Comparison of ENCODE assay signal across 20 cellular contexts in genomic region chr5:16881253-16881652, GRCh38. TPM values are rescaled to one million over a fixed set of nuclear protein-coding genes. Genes with fewer than 3 reads are reported as not detected.
A peak's percentile ranks its signal among the peaks of the same experiment; 100 is the strongest.
DNase-seq lines count a peak whose midpoint lies in the region; ATAC-seq, FAIRE-seq and TF ChIP-seq lines count a peak whose summit lies in the region.
"Had no signal": no experiment of that assay in that cellular context is flagged by ENCODE, and none has a peak within 500 bp of the region (broad histone marks: within the 10 kb centered on the region; RNA-seq: fewer than 3 reads in every experiment).

No MANE protein-coding gene starts in this region.

- TF ChIP-seq EP300 in HepG2 (IDR thresholded peaks at IDR 0.05; ENCODE audit: low read depth in 2 of 2, low read length in 2 of 2) (peak in 1 of 2 experiments; percentile 57; a peak in 1 of 4 replicates), HepG2 (CRISPR knock-in tag; IDR thresholded peaks at IDR 0.05; ENCODE audit: borderline replicate concordance) (no peak), stomach (IDR thresholded peaks at IDR 0.05) (no peak)

- 0 out of 2 replicates have a peak overlapping the region, but pooled peaks have one; percentile 0 for H3K4me2 ChIP-seq in HepG2 (ENCODE audit: low read depth, low read length)
- H3K4me2 ChIP-seq: smooth muscle cell had no signal

- H3K36me3 ChIP-seq in HepG2 (replicated peaks in 1 of 2; ENCODE audit: control insufficient read depth in 1 of 2, insufficient read depth in 2 of 2, low read length in 2 of 2) (no peaks in the 10 kb centered on the region), stomach (peaks cover 0 to 8% (median 2%) of the 10 kb centered on the region in 4 donors)
- H3K36me3 ChIP-seq: BE2C, ovary had no signal

- peaks cover 2% of the 10 kb centered on the region for H3K27me3 Mint-ChIP-seq in activated CD4-positive, alpha-beta T cell treated with anti-CD3 and anti-CD28 coated beads for 36 hours

- peak; percentile 98 for ATAC-seq in HepG2
- no peak for ATAC-seq in activated CD4-positive, alpha-beta T cell treated with anti-CD3 and anti-CD28 coated beads for 36 hours

- H3K9ac ChIP-seq in HepG2 (ENCODE audit: insufficient read depth, low read depth, low read length), result no peak overlapping the region

- no peaks in the 10 kb centered on the region for H3K79me2 ChIP-seq in HepG2 (ENCODE audit: insufficient read depth, low read length)

- POLR2A ChIA-PET in HepG2 (lab: Yijun Ruan, JAX), result no interaction called here
- POLR2A ChIA-PET in activated CD4-positive, alpha-beta T cell treated with anti-CD3 and anti-CD28 coated beads for 36 hours (lab: Charles Lee), result no interaction called here

- no TSS peak for BruUV-seq in HepG2 (replicated peaks; lab: Mats Ljungman, UMichigan)

- H3K4me1 Mint-ChIP-seq in activated CD4-positive, alpha-beta T cell treated with anti-CD3 and anti-CD28 coated beads for 36 hours, result no peaks in the 10 kb centered on the region

- H3K4me3 Mint-ChIP-seq in activated CD4-positive, alpha-beta T cell treated with anti-CD3 and anti-CD28 coated beads for 36 hours, result no peak overlapping the region

- no peaks in the 10 kb centered on the region for H3K36me3 Mint-ChIP-seq in activated CD4-positive, alpha-beta T cell treated with anti-CD3 and anti-CD28 coated beads for 36 hours (ENCODE audit: low read depth)

- intact Hi-C loops in HepG2 (cut with micrococcal nuclease; ENCODE audit: unreplicated experiment), result loop anchor here (2.0 kb wide), 1 partner anchor 14 kb away; no protein-coding TSS in a partner anchor
- intact Hi-C loops in stomach (cut with DNase I; ENCODE audit: low total_unique reads), result no loop called here
- intact Hi-C loops in activated CD4-positive, alpha-beta T cell treated with anti-CD3 and anti-CD28 coated beads for 36 hours (cut with DNase I, micrococcal nuclease), result no loop called here

- H3K4me3 ChIP-seq in HepG2 (replicated peaks in 1 of 3; ENCODE audit: insufficient read depth in 1 of 3, low read depth in 2 of 3, low read length in 3 of 3) (no peak overlapping the region), stomach (no peak overlapping the region)
- H3K4me3 ChIP-seq: ovary, smooth muscle cell had no signal

- TF ChIP-seq CTCF in HepG2 (CRISPR knock-in tag; IDR thresholded peaks at IDR 0.05) (no peak), stomach (IDR thresholded peaks at IDR 0.05) (no peak), D721Med (IDR thresholded peaks at IDR 0.05; ENCODE audit: insufficient read depth, missing control alignments) (no peak)

- no peak overlapping the region for H3K27ac ChIP-seq in HepG2 (ENCODE audit: extremely low read length, insufficient read depth, low read length)
- H3K27ac ChIP-seq in stomach, result peak overlapping the region; percentile 51 to 83 (median 59)
- H3K27ac ChIP-seq: ovary had no signal

- 0% methylated on average over 3 of the region's 3 CpGs for WGBS in HepG2 (ENCODE audit: low lambda C conversion rate)
- 28 to 41% (median 37%) methylated on average over 3 of the region's 3 CpGs for WGBS in stomach, 5 donors

- no peak overlapping the region for H2AFZ ChIP-seq in HepG2 (ENCODE audit: low read length)

- H3K9me3 ChIP-seq in HepG2 (ENCODE audit: low read length) (no peaks in the 10 kb centered on the region), stomach (no peaks in the 10 kb centered on the region)
- H3K9me3 ChIP-seq: BE2C, ovary had no signal

- in situ Hi-C loops in HepG2 (cut with HindIII; ENCODE audit: extremely low pct_ligation_motif_present, low pct_unique_long_range_greater_than_20kb), result no loop called here

- CTCF ChIA-PET in HepG2 (lab: Yijun Ruan, JAX; ENCODE audit: low intra/inter-chr PET ratio, low total read pairs), result no interaction called here
- CTCF ChIA-PET in activated CD4-positive, alpha-beta T cell treated with anti-CD3 and anti-CD28 coated beads for 36 hours (lab: Charles Lee), result no interaction called here

- H3K27me3 ChIP-seq in HepG2 (ENCODE audit: control insufficient read depth in 1 of 2, insufficient read depth in 2 of 2, low read length in 2 of 2) (peaks cover 0 to 25% of the 10 kb centered on the region in 2 experiments; a peak in 2 of 5 replicates), stomach (no peaks in the 10 kb centered on the region)
- H3K27me3 ChIP-seq: ovary had no signal

- H3K27ac Mint-ChIP-seq in activated CD4-positive, alpha-beta T cell treated with anti-CD3 and anti-CD28 coated beads for 36 hours, result no peak overlapping the region

- no peak for TF ChIP-seq RAD21 in HepG2 (CRISPR knock-in tag; IDR thresholded peaks at IDR 0.05)

- H3K4me1 ChIP-seq in HepG2 (ENCODE audit: insufficient read depth, low read length) (peaks cover 18% of the 10 kb centered on the region), stomach (peaks cover 59 to 94% (median 74%) of the 10 kb centered on the region in 4 donors)
- H3K4me1 ChIP-seq: BE2C had no signal

- H3K9me3 Mint-ChIP-seq in activated CD4-positive, alpha-beta T cell treated with anti-CD3 and anti-CD28 coated beads for 36 hours (ENCODE audit: low read depth), result no peaks in the 10 kb centered on the region

- FAIRE-seq in HepG2 (lab: Jason Lieb, UNC) (peak; percentile 92), D721Med (lab: Jason Lieb, UNC) (no peak)

- TF ChIP-seq POLR2A in HepG2 (IDR thresholded peaks at IDR 0.05; ENCODE audit: insufficient read depth in 1 of 2, low read depth in 2 of 2, low read length in 2 of 2) (no peak), stomach (IDR thresholded peaks at IDR 0.05) (no peak)

- no peaks in the 10 kb centered on the region for H4K20me1 ChIP-seq in HepG2 (ENCODE audit: insufficient read depth, low read length)

- DNase-seq in HuH-7 (ENCODE audit: low spot score) (peak; percentile 39), NCI-H748 treated with DMSO at 0.1 percent for 48 hours (lab: John Stamatoyannopoulos, UW) (peak; percentile 85), HepG2 (ENCODE audit: low spot score) (peak; percentile 84), stomach (no peak), D721Med (ENCODE audit: insufficient read length, low spot score) (no peak), NCI-H187 (lab: John Stamatoyannopoulos, UW) (no peak)
- DNase-seq in activated CD4-positive, alpha-beta T cell treated with anti-CD3 and anti-CD28 coated beads for 36 hours, result no peak
- no peak for DNase-seq in activated T-cell treated with anti-CD3 and anti-CD28 coated beads, Interleukin-2, amount 50 U/mL, for 48 hours
- DNase-seq: activated CD4-positive, alpha-beta T cell treated with anti-CD3 and anti-CD28 coated beads for 1 hour; activated gamma-delta T cell; amygdala; BE2C; DMS79; Karpas-422; NCI-H1105; NCI-H2227 treated with DMSO at 0.1 percent for 48 hours; OCI-M1; ovary; T1000 had no signal

TF ChIP-seq in HepG2, 621 proteins besides CTCF, POLR2A, EP300 and RAD21 (continues in another document):
- no peak for TF ChIP-seq ARNT2 (CRISPR knock-in tag; IDR thresholded peaks at IDR 0.05; ENCODE audit: low read depth)
- no peak for TF ChIP-seq ZFP82 (CRISPR knock-in tag; IDR thresholded peaks at IDR 0.05; ENCODE audit: borderline replicate concordance)
- TF ChIP-seq TRIM24 (CRISPR knock-in tag; IDR thresholded peaks at IDR 0.05), result no peak
- no peak for TF ChIP-seq ZC3H13 (CRISPR knock-in tag; IDR thresholded peaks at IDR 0.05)
- no peak for TF ChIP-seq ZNF619 (CRISPR knock-in tag; IDR thresholded peaks at IDR 0.05)
- TF ChIP-seq NKX3-1 (CRISPR knock-in tag; IDR thresholded peaks at IDR 0.05), result no peak
- TF ChIP-seq GLI4 (CRISPR knock-in tag; IDR thresholded peaks at IDR 0.05; ENCODE audit: borderline replicate concordance), result no peak
- TF ChIP-seq NCOA1 (CRISPR knock-in tag; IDR thresholded peaks at IDR 0.05), result no peak
- TF ChIP-seq E2F2 (CRISPR knock-in tag; IDR thresholded peaks at IDR 0.05; ENCODE audit: borderline replicate concordance), result no peak
- TF ChIP-seq ZNF460 (CRISPR knock-in tag; IDR thresholded peaks at IDR 0.05; ENCODE audit: borderline replicate concordance), result no peak
- no peak for TF ChIP-seq ZNF652 (CRISPR knock-in tag; IDR thresholded peaks at IDR 0.05; ENCODE audit: borderline replicate concordance, low read depth)
- peak; percentile 95 for TF ChIP-seq TBX3 (IDR thresholded peaks at IDR 0.05; ENCODE audit: borderline replicate concordance)

RNA-seq across cellular contexts. Expression of gene MYO10, which starts 54.8 kb away (rescaled TPM):
- 14.0 and 14.8 TPM in 2 replicates for total RNA-seq in HepG2 (2016; rRNA removed; fragmentation: Illumina TruSeq; extraction: Trizol)
- 0.71 and 1.1 TPM in 2 replicates for total RNA-seq in HepG2 (2016; cell fraction: cytosol; rRNA removed; fragmentation: Illumina TruSeq; extraction: Trizol; ENCODE audit: low read depth)
- 12.7 and 14.5 TPM in 2 replicates for total RNA-seq in HepG2 (2016; cell fraction: insoluble cytoplasmic fraction; rRNA removed; fragmentation: Illumina TruSeq; extraction: Trizol)
- 2.1 and 2.5 TPM in 2 replicates for total RNA-seq in HepG2 (2016; cell fraction: membrane; rRNA removed; fragmentation: Illumina TruSeq; extraction: Trizol)
- 13.7 and 14.0 TPM in 2 replicates for total RNA-seq in HepG2 (2016; cell fraction: nucleus; rRNA removed; fragmentation: Illumina TruSeq; extraction: Trizol)
- 4.5 and 6.2 TPM in 2 replicates for polyA plus RNA-seq in HepG2 (2011; rRNA removed)
- 4.8 and 5.4 TPM in 2 replicates for polyA plus RNA-seq in HepG2 (2011; cell fraction: cytosol; rRNA removed)
- polyA plus RNA-seq in HepG2 (2011; cell fraction: nucleus; rRNA removed), result 9.9 and 11.4 TPM in 2 replicates
- 16.8 and 17.6 TPM in 2 replicates for polyA plus RNA-seq in HepG2 (2012)
- polyA plus RNA-seq in HepG2 (2016; cell fraction: cytosol; fragmentation: Illumina TruSeq; extraction: Trizol; ENCODE audit: low read depth), result 0.22 and 0.27 TPM in 2 replicates
- 8.5 and 10.2 TPM in 2 replicates for polyA plus RNA-seq in HepG2 (2016; cell fraction: insoluble cytoplasmic fraction; fragmentation: Illumina TruSeq; extraction: Trizol; ENCODE audit: low read depth)
- polyA plus RNA-seq in HepG2 (2016; cell fraction: membrane; fragmentation: Illumina TruSeq; extraction: Trizol; ENCODE audit: low read depth), result 0.73 and 0.76 TPM in 2 replicates
- polyA plus RNA-seq in HepG2 (2016; cell fraction: nucleus; fragmentation: Illumina TruSeq; extraction: Trizol; ENCODE audit: insufficient read depth, low read depth), result 10.0 and 10.4 TPM in 2 replicates
- 16.0 and 20.3 TPM in 2 replicates for polyA minus RNA-seq in HepG2 (2011; rRNA and poly(A)+ RNA removed; ENCODE audit: low replicate concordance)
- polyA minus RNA-seq in HepG2 (2011; cell fraction: cytosol; rRNA and poly(A)+ RNA removed), result 9.8 and 12.3 TPM in 2 replicates
- 23.9 and 27.7 TPM in 2 replicates for polyA minus RNA-seq in HepG2 (2011; cell fraction: nucleus; rRNA and poly(A)+ RNA removed)
- 100 to 1,000 TPM in 3 of 5 donors, 10 to 100 TPM in 2; 53.8 to 233 (median 129) TPM for total RNA-seq in stomach
- 10 to 100 TPM in 2 of 3 donors, 1 to 10 TPM in 1; 6.8 to 18.1 (median 13.7) TPM for polyA plus RNA-seq in stomach
- total RNA-seq in activated CD4-positive, alpha-beta T cell treated with anti-CD3 and anti-CD28 coated beads for 36 hours, result under 1 TPM; 0.23 to 0.28 TPM

Comparison
In these comparisons a context has a peak if more than half of its experiments do, and no peak if none do; other contexts are left out.
1. DNase-seq: peak in HuH-7 (single experiment), NCI-H748 treated with DMSO at 0.1 percent for 48 hours (single experiment) and HepG2 (single experiment); none in stomach (single experiment), D721Med (single experiment), activated CD4-positive, alpha-beta T cell treated with anti-CD3 and anti-CD28 coated beads for 36 hours (single experiment), activated T-cell treated with anti-CD3 and anti-CD28 coated beads, Interleukin-2, amount 50 U/mL, for 48 hours (0 of 2) and NCI-H187 (0 of 2).